In the genomic region with DNA sequence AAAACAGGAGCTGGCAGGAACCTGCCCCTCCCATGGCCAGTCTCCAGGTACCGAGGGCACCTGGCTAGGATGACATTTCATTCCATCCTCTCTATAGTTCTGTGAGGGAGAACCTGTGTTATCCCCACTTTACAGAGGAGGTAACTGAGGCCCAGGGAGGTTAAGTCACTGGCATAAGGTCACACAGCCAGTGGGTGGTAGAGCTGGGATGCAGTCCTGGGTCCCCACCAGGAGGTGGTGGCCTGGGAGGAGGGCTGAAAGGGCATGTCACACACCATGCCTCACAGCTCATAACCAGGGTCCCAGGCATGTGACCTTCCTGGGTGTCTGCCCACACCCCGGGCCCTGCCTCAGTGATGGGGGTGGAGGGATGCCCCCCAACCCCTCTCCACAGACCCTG, we compare ENCODE assay signal across 24 cellular contexts.
DNase-seq lines count a peak whose midpoint lies in the region; FAIRE-seq and TF ChIP-seq lines count a peak whose summit lies in the region.
"Had no signal": no experiment of that assay in that cellular context is flagged by ENCODE, and none has a peak within 500 bp of the region (broad histone marks: within the 10 kb centered on the region; RNA-seq: fewer than 3 reads in every experiment).

No MANE protein-coding gene starts in this region.

- H3K4me1 ChIP-seq in breast epithelium: peaks cover under 1 to 27% of the 10 kb centered on the region in 2 donors
- peaks cover 33% of the 10 kb centered on the region for H3K4me1 ChIP-seq in ovary (ENCODE audit: insufficient read depth)
- peaks cover 3 to 26% of the 10 kb centered on the region in 2 donors for H3K4me1 ChIP-seq in uterus
- no peaks in the 10 kb centered on the region for H3K4me1 ChIP-seq in small intestine (ENCODE audit: control insufficient read depth in 2 of 2, insufficient read depth in 1 of 2, low read depth in 1 of 2, low read length in 1 of 2)

- peaks cover 22% of the 10 kb centered on the region for H3K4me1 Mint-ChIP-seq in MCF 10A (ENCODE audit: insufficient read depth, unreplicated experiment)
- peaks cover 58% of the 10 kb centered on the region for H3K4me1 Mint-ChIP-seq in chondrocyte (ENCODE audit: low read depth)
- H3K4me1 Mint-ChIP-seq: activated naive CD4-positive, alpha-beta T cell treated with anti-CD3 and anti-CD28 coated beads, Interleukin-2, amount 50 U/mL, for 24 hours; stimulated activated naive B cell treated with anti-CD40 and anti-IgM and Interleukin-4, amounts not matched to agents 10 μg/mL and 1 μg/mL and 100 μg/mL, for 72 hours; T-cell had no signal

- no peaks in the 10 kb centered on the region for H3K9me3 Mint-ChIP-seq in MCF 10A (ENCODE audit: unreplicated experiment)
- H3K9me3 Mint-ChIP-seq in chondrocyte (ENCODE audit: low read depth): no peaks in the 10 kb centered on the region
- H3K9me3 Mint-ChIP-seq: activated CD4-positive, alpha-beta memory T cell treated with anti-CD3 and anti-CD28 coated beads for 36 hours; activated naive CD4-positive, alpha-beta T cell treated with anti-CD3 and anti-CD28 coated beads, Interleukin-2, amount 50 U/mL, for 24 hours; GM23338; neural crest cell; stimulated activated naive B cell treated with anti-CD40 and anti-IgM and Interleukin-4, amounts not matched to agents 10 μg/mL and 1 μg/mL and 100 μg/mL, for 72 hours; T-cell had no signal

- DNase-seq in breast epithelium (ENCODE audit: low spot score in 2 of 2) (no peak), MCF 10A (ENCODE audit: unreplicated experiment) (no peak), chondrocyte (ENCODE audit: low spot score) (no peak), ovary (no peak), uterus (no peak), small intestine (no peak), DMS53 (lab: John Stamatoyannopoulos, UW) (no peak), glomerular visceral epithelial cell (ENCODE audit: extremely low spot score) (no peak)
- DNase-seq: activated CD4-positive, alpha-beta memory T cell treated with anti-CD3 and anti-CD28 coated beads for 36 hours; activated T-cell treated with anti-CD3 and anti-CD28 coated beads, Interleukin-2, amount 50 U/mL, for 48 hours; brain microvascular endothelial cell; C1 segment of cervical spinal cord; MM.1S; NCI-H146; NCI-H2171; NCI-H69; SHP77; stimulated activated naive B cell treated with anti-CD40 and anti-IgM and Interleukin-4, amounts not matched to agents 10 μg/mL and 1 μg/mL and 100 μg/mL, for 72 hours; T-cell; thyroid gland had no signal

- TF ChIP-seq EP300 in ovary (IDR thresholded peaks at IDR 0.05): no peak

- intact Hi-C loops in breast epithelium (cut with DNase I; ENCODE audit: low total_unique reads) (no loop called here), MCF 10A (cut with micrococcal nuclease) (loop anchor here (2.0 kb wide), 1 partner anchor 45 kb away; no protein-coding TSS in a partner anchor), ovary (cut with DNase I) (no loop called here), uterus (cut with DNase I; ENCODE audit: low total_unique reads) (no loop called here)

- H3K4me3 ChIP-seq in breast epithelium: no peak overlapping the region
- no peak overlapping the region for H3K4me3 ChIP-seq in ovary
- no peak overlapping the region for H3K4me3 ChIP-seq in uterus
- H3K4me3 ChIP-seq in small intestine (ENCODE audit: low read depth in 1 of 2, low read length in 2 of 2): no peak overlapping the region
- H3K4me3 ChIP-seq: GM23338, thyroid gland had no signal

- no TSS peak for BruUV-seq in MCF 10A (replicated peaks; lab: Mats Ljungman, UMichigan)

- H3K4me3 Mint-ChIP-seq in MCF 10A (ENCODE audit: unreplicated experiment) (no peak overlapping the region), chondrocyte (ENCODE audit: unreplicated experiment) (no peak overlapping the region)
- H3K4me3 Mint-ChIP-seq: activated CD4-positive, alpha-beta memory T cell treated with anti-CD3 and anti-CD28 coated beads for 36 hours; activated naive CD4-positive, alpha-beta T cell treated with anti-CD3 and anti-CD28 coated beads, Interleukin-2, amount 50 U/mL, for 24 hours; GM23338; neural crest cell; stimulated activated naive B cell treated with anti-CD40 and anti-IgM and Interleukin-4, amounts not matched to agents 10 μg/mL and 1 μg/mL and 100 μg/mL, for 72 hours; T-cell had no signal

- H3K9me3 ChIP-seq in breast epithelium (no peaks in the 10 kb centered on the region), ovary (no peaks in the 10 kb centered on the region), uterus (no peaks in the 10 kb centered on the region), small intestine (ENCODE audit: control insufficient read depth, low read depth) (no peaks in the 10 kb centered on the region)
- H3K9me3 ChIP-seq: thyroid gland had no signal

- no peaks in the 10 kb centered on the region for H3K27me3 Mint-ChIP-seq in MCF 10A (ENCODE audit: insufficient read depth, unreplicated experiment)
- no peaks in the 10 kb centered on the region for H3K27me3 Mint-ChIP-seq in chondrocyte (ENCODE audit: low read depth)
- H3K27me3 Mint-ChIP-seq: activated CD4-positive, alpha-beta memory T cell treated with anti-CD3 and anti-CD28 coated beads for 36 hours; activated naive CD4-positive, alpha-beta T cell treated with anti-CD3 and anti-CD28 coated beads, Interleukin-2, amount 50 U/mL, for 24 hours; stimulated activated naive B cell treated with anti-CD40 and anti-IgM and Interleukin-4, amounts not matched to agents 10 μg/mL and 1 μg/mL and 100 μg/mL, for 72 hours; T-cell had no signal

- no peak overlapping the region for H3K27ac Mint-ChIP-seq in MCF 10A (ENCODE audit: low read depth, unreplicated experiment)
- H3K27ac Mint-ChIP-seq in chondrocyte (ENCODE audit: unreplicated experiment): peak overlapping the region; percentile 50
- H3K27ac Mint-ChIP-seq: activated CD4-positive, alpha-beta memory T cell treated with anti-CD3 and anti-CD28 coated beads for 36 hours; activated naive CD4-positive, alpha-beta T cell treated with anti-CD3 and anti-CD28 coated beads, Interleukin-2, amount 50 U/mL, for 24 hours; stimulated activated naive B cell treated with anti-CD40 and anti-IgM and Interleukin-4, amounts not matched to agents 10 μg/mL and 1 μg/mL and 100 μg/mL, for 72 hours; T-cell had no signal

- CTCF ChIA-PET in MCF 10A (lab: Yijun Ruan, JAX): interaction anchor here (0.6 to 1.6 kb wide), 3 partner anchors 9 to 55 kb away, joined by 4 to 7 read pairs (median 6); no protein-coding TSS in a partner anchor

- H3K36me3 Mint-ChIP-seq in MCF 10A (ENCODE audit: insufficient read depth, unreplicated experiment) (peaks cover 72% of the 10 kb centered on the region), chondrocyte (ENCODE audit: low read depth) (peaks cover 6% of the 10 kb centered on the region)
- H3K36me3 Mint-ChIP-seq: activated CD4-positive, alpha-beta memory T cell treated with anti-CD3 and anti-CD28 coated beads for 36 hours; activated naive CD4-positive, alpha-beta T cell treated with anti-CD3 and anti-CD28 coated beads, Interleukin-2, amount 50 U/mL, for 24 hours; stimulated activated naive B cell treated with anti-CD40 and anti-IgM and Interleukin-4, amounts not matched to agents 10 μg/mL and 1 μg/mL and 100 μg/mL, for 72 hours had no signal

- no peak for TF ChIP-seq POLR2A in breast epithelium (IDR thresholded peaks at IDR 0.05)
- TF ChIP-seq POLR2A in ovary (IDR thresholded peaks at IDR 0.05): no peak
- TF ChIP-seq POLR2A in uterus (IDR thresholded peaks at IDR 0.05): no peak

- WGBS in ovary, 3 donors: 41 to 63% (median 47%) methylated on average over 2 of the region's 2 CpGs
- 85 to 91% (median 86%) methylated on average over 2 of the region's 2 CpGs for WGBS in small intestine, 3 donors

- H3K36me3 ChIP-seq in breast epithelium (no peaks in the 10 kb centered on the region), ovary (no peaks in the 10 kb centered on the region), uterus (no peaks in the 10 kb centered on the region), small intestine (ENCODE audit: control insufficient read depth in 2 of 2, insufficient read depth in 2 of 2, low read length in 2 of 2) (peaks cover 4% of the 10 kb centered on the region in 2 donors)

- POLR2A ChIA-PET in MCF 10A (lab: Yijun Ruan, JAX): interaction anchor here (1.3 kb wide), 1 partner anchor 9 kb away, joined by 3 read pairs; no protein-coding TSS in a partner anchor

- FAIRE-seq in small intestine (lab: Jason Lieb, UNC): no peak
- FAIRE-seq: A204.1 had no signal

- H3K27ac ChIP-seq in breast epithelium (peak overlapping the region; percentile 73 to 92), ovary (peak overlapping the region; percentile 35 to 78), uterus (peak overlapping the region; percentile 71 to 84), small intestine (ENCODE audit: low read depth in 1 of 2, low read length in 1 of 2) (peak overlapping the region in 1 of 2 donors; percentile 17)

- H3K27me3 ChIP-seq in breast epithelium (no peaks in the 10 kb centered on the region), ovary (no peaks in the 10 kb centered on the region), uterus (no peaks in the 10 kb centered on the region), small intestine (ENCODE audit: control insufficient read depth in 2 of 2, insufficient read depth in 2 of 2, low read length in 2 of 2) (no peaks in the 10 kb centered on the region)
- H3K27me3 ChIP-seq: brain microvascular endothelial cell, thyroid gland had no signal

- no peak for TF ChIP-seq CTCF in breast epithelium (IDR thresholded peaks at IDR 0.05)
- TF ChIP-seq CTCF in MCF 10A (IDR thresholded peaks at IDR 0.05; ENCODE audit: unreplicated experiment): no peak
- no peak for TF ChIP-seq CTCF in chondrocyte (IDR thresholded peaks at IDR 0.05)
- TF ChIP-seq CTCF in ovary (IDR thresholded peaks at IDR 0.05): no peak
- no peak for TF ChIP-seq CTCF in uterus (IDR thresholded peaks at IDR 0.05)
